In the genomic region with DNA sequence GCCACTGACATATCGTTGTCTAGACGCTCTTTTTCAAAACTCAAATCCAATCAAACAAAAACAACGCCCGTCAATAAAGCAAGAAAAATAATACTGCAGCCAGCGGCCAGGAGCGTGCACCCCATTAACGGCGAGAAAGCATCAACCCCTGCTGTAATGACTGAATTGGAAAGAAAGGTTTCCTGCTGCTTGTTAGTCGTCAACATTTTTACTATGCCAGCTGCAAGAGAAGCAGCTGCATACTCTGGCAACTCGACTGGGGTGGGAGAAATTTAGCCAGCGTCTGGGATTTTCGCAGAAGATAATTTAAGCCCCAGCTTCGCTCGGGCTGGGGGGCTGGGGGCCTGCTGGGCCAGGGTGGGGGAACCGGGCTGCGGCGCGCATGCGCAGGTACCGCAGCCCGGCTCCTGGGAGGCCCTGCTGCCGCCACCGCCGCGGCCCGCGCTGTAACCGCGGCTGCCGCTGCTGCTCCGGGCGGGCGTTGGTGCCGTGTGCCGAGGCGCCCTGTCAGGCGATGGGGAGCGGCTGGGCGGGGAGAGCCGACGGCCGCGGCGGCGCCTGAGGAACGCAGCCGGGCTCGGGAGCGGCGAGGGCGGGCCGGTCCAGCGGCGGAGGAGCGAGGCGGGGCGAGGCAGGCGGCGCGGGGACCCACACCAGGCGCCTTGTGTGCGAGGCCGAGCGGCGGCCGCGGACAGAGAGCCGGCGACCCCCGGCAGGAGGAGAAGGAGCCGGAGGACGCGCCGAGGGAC, we compare ENCODE assay signal across 1 cellular context.
TF ChIP-seq lines count a peak whose summit lies in the region.

No MANE protein-coding gene starts in this region.

TF ChIP-seq in K562, 482 proteins besides CTCF, POLR2A, EP300 and RAD21 (continued from another document and continues in another):
- TF ChIP-seq, protein P1, sequence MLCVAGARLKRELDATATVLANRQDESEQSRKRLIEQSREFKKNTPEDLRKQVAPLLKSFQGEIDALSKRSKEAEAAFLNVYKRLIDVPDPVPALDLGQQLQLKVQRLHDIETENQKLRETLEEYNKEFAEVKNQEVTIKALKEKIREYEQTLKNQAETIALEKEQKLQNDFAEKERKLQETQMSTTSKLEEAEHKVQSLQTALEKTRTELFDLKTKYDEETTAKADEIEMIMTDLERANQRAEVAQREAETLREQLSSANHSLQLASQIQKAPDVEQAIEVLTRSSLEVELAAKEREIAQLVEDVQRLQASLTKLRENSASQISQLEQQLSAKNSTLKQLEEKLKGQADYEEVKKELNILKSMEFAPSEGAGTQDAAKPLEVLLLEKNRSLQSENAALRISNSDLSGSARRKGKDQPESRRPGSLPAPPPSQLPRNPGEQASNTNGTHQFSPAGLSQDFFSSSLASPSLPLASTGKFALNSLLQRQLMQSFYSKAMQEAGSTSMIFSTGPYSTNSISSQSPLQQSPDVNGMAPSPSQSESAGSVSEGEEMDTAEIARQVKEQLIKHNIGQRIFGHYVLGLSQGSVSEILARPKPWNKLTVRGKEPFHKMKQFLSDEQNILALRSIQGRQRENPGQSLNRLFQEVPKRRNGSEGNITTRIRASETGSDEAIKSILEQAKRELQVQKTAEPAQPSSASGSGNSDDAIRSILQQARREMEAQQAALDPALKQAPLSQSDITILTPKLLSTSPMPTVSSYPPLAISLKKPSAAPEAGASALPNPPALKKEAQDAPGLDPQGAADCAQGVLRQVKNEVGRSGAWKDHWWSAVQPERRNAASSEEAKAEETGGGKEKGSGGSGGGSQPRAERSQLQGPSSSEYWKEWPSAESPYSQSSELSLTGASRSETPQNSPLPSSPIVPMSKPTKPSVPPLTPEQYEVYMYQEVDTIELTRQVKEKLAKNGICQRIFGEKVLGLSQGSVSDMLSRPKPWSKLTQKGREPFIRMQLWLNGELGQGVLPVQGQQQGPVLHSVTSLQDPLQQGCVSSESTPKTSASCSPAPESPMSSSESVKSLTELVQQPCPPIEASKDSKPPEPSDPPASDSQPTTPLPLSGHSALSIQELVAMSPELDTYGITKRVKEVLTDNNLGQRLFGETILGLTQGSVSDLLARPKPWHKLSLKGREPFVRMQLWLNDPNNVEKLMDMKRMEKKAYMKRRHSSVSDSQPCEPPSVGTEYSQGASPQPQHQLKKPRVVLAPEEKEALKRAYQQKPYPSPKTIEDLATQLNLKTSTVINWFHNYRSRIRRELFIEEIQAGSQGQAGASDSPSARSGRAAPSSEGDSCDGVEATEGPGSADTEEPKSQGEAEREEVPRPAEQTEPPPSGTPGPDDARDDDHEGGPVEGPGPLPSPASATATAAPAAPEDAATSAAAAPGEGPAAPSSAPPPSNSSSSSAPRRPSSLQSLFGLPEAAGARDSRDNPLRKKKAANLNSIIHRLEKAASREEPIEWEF (CRISPR knock-in tag; IDR thresholded peaks at IDR 0.05): no peak
- no peak for TF ChIP-seq FOXJ3 (CRISPR knock-in tag; IDR thresholded peaks at IDR 0.05)
- TF ChIP-seq ZKSCAN8 (CRISPR knock-in tag; IDR thresholded peaks at IDR 0.05): no peak
- 0 out of 2 replicates have a peak, but pooled peaks have one; percentile 43 for TF ChIP-seq ELF4 (CRISPR knock-in tag; IDR thresholded peaks at IDR 0.05)
- no peak for TF ChIP-seq BCL6 (CRISPR knock-in tag; IDR thresholded peaks at IDR 0.05)
- TF ChIP-seq FOXK1 (CRISPR knock-in tag; IDR thresholded peaks at IDR 0.05; ENCODE audit: borderline replicate concordance): no peak
- TF ChIP-seq ZNF274 (IDR thresholded peaks at IDR 0.05; ENCODE audit: borderline replicate concordance, low read depth, low read length): no peak
- no peak; the same call in 1 of the 2 replicates for TF ChIP-seq ZNF695 (CRISPR knock-in tag; IDR thresholded peaks at IDR 0.05)
- TF ChIP-seq SOX6 (IDR thresholded peaks at IDR 0.05): 0 out of 2 replicates have a peak, but pooled peaks have one; percentile 20
- TF ChIP-seq CREM (IDR thresholded peaks at IDR 0.05; ENCODE audit: low read depth): 0 out of 2 replicates have a peak, but pooled peaks have one; percentile 35
- TF ChIP-seq CHD4 (IDR thresholded peaks at IDR 0.05; ENCODE audit: insufficient read depth, insufficient replicate concordance, low read depth, low read length, poor library complexity, severe bottlenecking): no peak
- peak; percentile 16 for TF ChIP-seq U2AF1 (optimal IDR thresholded peaks at IDR 0.05; ENCODE audit: low read depth, low read length)
- TF ChIP-seq U2AF2 (optimal IDR thresholded peaks at IDR 0.05; ENCODE audit: low read depth, low read length): no peak
- no peak for TF ChIP-seq ZC3H8 (IDR thresholded peaks at IDR 0.05)
- TF ChIP-seq, protein P2, sequence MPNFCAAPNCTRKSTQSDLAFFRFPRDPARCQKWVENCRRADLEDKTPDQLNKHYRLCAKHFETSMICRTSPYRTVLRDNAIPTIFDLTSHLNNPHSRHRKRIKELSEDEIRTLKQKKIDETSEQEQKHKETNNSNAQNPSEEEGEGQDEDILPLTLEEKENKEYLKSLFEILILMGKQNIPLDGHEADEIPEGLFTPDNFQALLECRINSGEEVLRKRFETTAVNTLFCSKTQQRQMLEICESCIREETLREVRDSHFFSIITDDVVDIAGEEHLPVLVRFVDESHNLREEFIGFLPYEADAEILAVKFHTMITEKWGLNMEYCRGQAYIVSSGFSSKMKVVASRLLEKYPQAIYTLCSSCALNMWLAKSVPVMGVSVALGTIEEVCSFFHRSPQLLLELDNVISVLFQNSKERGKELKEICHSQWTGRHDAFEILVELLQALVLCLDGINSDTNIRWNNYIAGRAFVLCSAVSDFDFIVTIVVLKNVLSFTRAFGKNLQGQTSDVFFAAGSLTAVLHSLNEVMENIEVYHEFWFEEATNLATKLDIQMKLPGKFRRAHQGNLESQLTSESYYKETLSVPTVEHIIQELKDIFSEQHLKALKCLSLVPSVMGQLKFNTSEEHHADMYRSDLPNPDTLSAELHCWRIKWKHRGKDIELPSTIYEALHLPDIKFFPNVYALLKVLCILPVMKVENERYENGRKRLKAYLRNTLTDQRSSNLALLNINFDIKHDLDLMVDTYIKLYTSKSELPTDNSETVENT (CRISPR knock-in tag; IDR thresholded peaks at IDR 0.05): peak; percentile 91
- TF ChIP-seq, protein P3, sequence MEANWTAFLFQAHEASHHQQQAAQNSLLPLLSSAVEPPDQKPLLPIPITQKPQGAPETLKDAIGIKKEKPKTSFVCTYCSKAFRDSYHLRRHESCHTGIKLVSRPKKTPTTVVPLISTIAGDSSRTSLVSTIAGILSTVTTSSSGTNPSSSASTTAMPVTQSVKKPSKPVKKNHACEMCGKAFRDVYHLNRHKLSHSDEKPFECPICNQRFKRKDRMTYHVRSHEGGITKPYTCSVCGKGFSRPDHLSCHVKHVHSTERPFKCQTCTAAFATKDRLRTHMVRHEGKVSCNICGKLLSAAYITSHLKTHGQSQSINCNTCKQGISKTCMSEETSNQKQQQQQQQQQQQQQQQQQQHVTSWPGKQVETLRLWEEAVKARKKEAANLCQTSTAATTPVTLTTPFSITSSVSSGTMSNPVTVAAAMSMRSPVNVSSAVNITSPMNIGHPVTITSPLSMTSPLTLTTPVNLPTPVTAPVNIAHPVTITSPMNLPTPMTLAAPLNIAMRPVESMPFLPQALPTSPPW (CRISPR knock-in tag; IDR thresholded peaks at IDR 0.05): peak; percentile 95
- no peak for TF ChIP-seq THRAP3 (IDR thresholded peaks at IDR 0.05; ENCODE audit: borderline replicate concordance)
- TF ChIP-seq, protein P4, sequence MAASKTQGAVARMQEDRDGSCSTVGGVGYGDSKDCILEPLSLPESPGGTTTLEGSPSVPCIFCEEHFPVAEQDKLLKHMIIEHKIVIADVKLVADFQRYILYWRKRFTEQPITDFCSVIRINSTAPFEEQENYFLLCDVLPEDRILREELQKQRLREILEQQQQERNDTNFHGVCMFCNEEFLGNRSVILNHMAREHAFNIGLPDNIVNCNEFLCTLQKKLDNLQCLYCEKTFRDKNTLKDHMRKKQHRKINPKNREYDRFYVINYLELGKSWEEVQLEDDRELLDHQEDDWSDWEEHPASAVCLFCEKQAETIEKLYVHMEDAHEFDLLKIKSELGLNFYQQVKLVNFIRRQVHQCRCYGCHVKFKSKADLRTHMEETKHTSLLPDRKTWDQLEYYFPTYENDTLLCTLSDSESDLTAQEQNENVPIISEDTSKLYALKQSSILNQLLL (CRISPR knock-in tag; IDR thresholded peaks at IDR 0.05; ENCODE audit: borderline replicate concordance): no peak
- TF ChIP-seq DACH1 (IDR thresholded peaks at IDR 0.05; ENCODE audit: partially characterized antibody): no peak
- 0 out of 2 replicates have a peak, but pooled peaks have one; percentile 61 for TF ChIP-seq E2F3 (CRISPR knock-in tag; IDR thresholded peaks at IDR 0.05)
- TF ChIP-seq, protein P5, sequence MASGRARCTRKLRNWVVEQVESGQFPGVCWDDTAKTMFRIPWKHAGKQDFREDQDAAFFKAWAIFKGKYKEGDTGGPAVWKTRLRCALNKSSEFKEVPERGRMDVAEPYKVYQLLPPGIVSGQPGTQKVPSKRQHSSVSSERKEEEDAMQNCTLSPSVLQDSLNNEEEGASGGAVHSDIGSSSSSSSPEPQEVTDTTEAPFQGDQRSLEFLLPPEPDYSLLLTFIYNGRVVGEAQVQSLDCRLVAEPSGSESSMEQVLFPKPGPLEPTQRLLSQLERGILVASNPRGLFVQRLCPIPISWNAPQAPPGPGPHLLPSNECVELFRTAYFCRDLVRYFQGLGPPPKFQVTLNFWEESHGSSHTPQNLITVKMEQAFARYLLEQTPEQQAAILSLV (tag; IDR thresholded peaks at IDR 0.05): no peak
- TF ChIP-seq, protein P6, sequence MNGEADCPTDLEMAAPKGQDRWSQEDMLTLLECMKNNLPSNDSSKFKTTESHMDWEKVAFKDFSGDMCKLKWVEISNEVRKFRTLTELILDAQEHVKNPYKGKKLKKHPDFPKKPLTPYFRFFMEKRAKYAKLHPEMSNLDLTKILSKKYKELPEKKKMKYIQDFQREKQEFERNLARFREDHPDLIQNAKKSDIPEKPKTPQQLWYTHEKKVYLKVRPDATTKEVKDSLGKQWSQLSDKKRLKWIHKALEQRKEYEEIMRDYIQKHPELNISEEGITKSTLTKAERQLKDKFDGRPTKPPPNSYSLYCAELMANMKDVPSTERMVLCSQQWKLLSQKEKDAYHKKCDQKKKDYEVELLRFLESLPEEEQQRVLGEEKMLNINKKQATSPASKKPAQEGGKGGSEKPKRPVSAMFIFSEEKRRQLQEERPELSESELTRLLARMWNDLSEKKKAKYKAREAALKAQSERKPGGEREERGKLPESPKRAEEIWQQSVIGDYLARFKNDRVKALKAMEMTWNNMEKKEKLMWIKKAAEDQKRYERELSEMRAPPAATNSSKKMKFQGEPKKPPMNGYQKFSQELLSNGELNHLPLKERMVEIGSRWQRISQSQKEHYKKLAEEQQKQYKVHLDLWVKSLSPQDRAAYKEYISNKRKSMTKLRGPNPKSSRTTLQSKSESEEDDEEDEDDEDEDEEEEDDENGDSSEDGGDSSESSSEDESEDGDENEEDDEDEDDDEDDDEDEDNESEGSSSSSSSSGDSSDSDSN (IDR thresholded peaks at IDR 0.05; ENCODE audit: borderline replicate concordance in 1 of 2, low read depth in 2 of 2, low read length in 2 of 2): peak; percentile 97 to 98
- TF ChIP-seq, protein P7, sequence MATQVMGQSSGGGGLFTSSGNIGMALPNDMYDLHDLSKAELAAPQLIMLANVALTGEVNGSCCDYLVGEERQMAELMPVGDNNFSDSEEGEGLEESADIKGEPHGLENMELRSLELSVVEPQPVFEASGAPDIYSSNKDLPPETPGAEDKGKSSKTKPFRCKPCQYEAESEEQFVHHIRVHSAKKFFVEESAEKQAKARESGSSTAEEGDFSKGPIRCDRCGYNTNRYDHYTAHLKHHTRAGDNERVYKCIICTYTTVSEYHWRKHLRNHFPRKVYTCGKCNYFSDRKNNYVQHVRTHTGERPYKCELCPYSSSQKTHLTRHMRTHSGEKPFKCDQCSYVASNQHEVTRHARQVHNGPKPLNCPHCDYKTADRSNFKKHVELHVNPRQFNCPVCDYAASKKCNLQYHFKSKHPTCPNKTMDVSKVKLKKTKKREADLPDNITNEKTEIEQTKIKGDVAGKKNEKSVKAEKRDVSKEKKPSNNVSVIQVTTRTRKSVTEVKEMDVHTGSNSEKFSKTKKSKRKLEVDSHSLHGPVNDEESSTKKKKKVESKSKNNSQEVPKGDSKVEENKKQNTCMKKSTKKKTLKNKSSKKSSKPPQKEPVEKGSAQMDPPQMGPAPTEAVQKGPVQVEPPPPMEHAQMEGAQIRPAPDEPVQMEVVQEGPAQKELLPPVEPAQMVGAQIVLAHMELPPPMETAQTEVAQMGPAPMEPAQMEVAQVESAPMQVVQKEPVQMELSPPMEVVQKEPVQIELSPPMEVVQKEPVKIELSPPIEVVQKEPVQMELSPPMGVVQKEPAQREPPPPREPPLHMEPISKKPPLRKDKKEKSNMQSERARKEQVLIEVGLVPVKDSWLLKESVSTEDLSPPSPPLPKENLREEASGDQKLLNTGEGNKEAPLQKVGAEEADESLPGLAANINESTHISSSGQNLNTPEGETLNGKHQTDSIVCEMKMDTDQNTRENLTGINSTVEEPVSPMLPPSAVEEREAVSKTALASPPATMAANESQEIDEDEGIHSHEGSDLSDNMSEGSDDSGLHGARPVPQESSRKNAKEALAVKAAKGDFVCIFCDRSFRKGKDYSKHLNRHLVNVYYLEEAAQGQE (CRISPR knock-in tag; IDR thresholded peaks at IDR 0.05; ENCODE audit: low read depth): no peak; the same call in 1 of the 2 replicates
- TF ChIP-seq PHB2 (IDR thresholded peaks at IDR 0.05; ENCODE audit: low read depth): no peak
- TF ChIP-seq BRD4 (IDR thresholded peaks at IDR 0.05): peak; percentile 83; the same call in 1 of the 2 replicates
- no peak for TF ChIP-seq CREB1 (IDR thresholded peaks at IDR 0.05)
- 0 out of 2 replicates have a peak, but pooled peaks have one; percentile 2 for TF ChIP-seq CREB1 (CRISPR knock-in tag; IDR thresholded peaks at IDR 0.05)
- TF ChIP-seq, protein P8, sequence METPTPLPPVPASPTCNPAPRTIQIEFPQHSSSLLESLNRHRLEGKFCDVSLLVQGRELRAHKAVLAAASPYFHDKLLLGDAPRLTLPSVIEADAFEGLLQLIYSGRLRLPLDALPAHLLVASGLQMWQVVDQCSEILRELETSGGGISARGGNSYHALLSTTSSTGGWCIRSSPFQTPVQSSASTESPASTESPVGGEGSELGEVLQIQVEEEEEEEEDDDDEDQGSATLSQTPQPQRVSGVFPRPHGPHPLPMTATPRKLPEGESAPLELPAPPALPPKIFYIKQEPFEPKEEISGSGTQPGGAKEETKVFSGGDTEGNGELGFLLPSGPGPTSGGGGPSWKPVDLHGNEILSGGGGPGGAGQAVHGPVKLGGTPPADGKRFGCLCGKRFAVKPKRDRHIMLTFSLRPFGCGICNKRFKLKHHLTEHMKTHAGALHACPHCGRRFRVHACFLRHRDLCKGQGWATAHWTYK (CRISPR knock-in tag; IDR thresholded peaks at IDR 0.05): 0 out of 2 replicates have a peak, but pooled peaks have one; percentile 20
- TF ChIP-seq, protein P9, sequence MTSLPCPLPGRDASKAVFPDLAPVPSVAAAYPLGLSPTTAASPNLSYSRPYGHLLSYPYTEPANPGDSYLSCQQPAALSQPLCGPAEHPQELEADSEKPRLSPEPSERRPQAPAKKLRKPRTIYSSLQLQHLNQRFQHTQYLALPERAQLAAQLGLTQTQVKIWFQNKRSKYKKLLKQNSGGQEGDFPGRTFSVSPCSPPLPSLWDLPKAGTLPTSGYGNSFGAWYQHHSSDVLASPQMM (CRISPR knock-in tag; IDR thresholded peaks at IDR 0.05): no peak
- TF ChIP-seq ZNF197 (CRISPR knock-in tag; IDR thresholded peaks at IDR 0.05; ENCODE audit: low read depth): no peak
- TF ChIP-seq TRIM24 (IDR thresholded peaks at IDR 0.05): no peak
- peak; percentile 68; the same call in 1 of the 2 replicates for TF ChIP-seq NFATC3 (IDR thresholded peaks at IDR 0.05)
